Comparison of ENCODE assay signal across 14 cellular contexts in genomic region chr20:32798046-32798985, GRCh38.
"Had no signal": no experiment of that assay in that cellular context is flagged by ENCODE, and none has a peak within 500 bp of the region (broad histone marks: within the 10 kb centered on the region; RNA-seq: fewer than 3 reads in every experiment).

No MANE protein-coding gene starts in this region.

- H3K4me3 ChIP-seq: ascending aorta, heart right ventricle, left lung, mucosa of descending colon, vagina had no signal

- H3K4me1 ChIP-seq: ascending aorta, left lung had no signal

- H3K36me3 Mint-ChIP-seq: activated CD4-positive, alpha-beta memory T cell treated with anti-CD3 and anti-CD28 coated beads for 36 hours; natural killer cell treated with Interleukin-12 subunit alpha and Interleukin-12 subunit beta and Interleukin-15 and Interleukin-18, amount 100 ng/mL, for 72 hours had no signal

- H3K9me3 Mint-ChIP-seq: activated CD4-positive, alpha-beta memory T cell treated with anti-CD3 and anti-CD28 coated beads for 36 hours; natural killer cell treated with Interleukin-12 subunit alpha and Interleukin-12 subunit beta and Interleukin-15 and Interleukin-18, amount 100 ng/mL, for 72 hours; stimulated activated naive CD8-positive, alpha-beta T cell treated with anti-CD3 and anti-CD28 coated beads, Interleukin-15, amount 100 ng/mL, for 72 hours had no signal

- H3K9me3 ChIP-seq: ascending aorta, heart right ventricle, left lung, mucosa of descending colon, vagina had no signal

- ATAC-seq: heart right ventricle; left lung; mucosa of descending colon; natural killer cell treated with Interleukin-12 subunit alpha and Interleukin-12 subunit beta and Interleukin-15 and Interleukin-18, amount 100 ng/mL, for 72 hours; stimulated activated naive CD8-positive, alpha-beta T cell treated with anti-CD3 and anti-CD28 coated beads, Interleukin-15, amount 100 ng/mL, for 72 hours had no signal

- H3K27me3 Mint-ChIP-seq: activated CD4-positive, alpha-beta memory T cell treated with anti-CD3 and anti-CD28 coated beads for 36 hours; natural killer cell treated with Interleukin-12 subunit alpha and Interleukin-12 subunit beta and Interleukin-15 and Interleukin-18, amount 100 ng/mL, for 72 hours; stimulated activated naive CD8-positive, alpha-beta T cell treated with anti-CD3 and anti-CD28 coated beads, Interleukin-15, amount 100 ng/mL, for 72 hours had no signal

- H3K27me3 ChIP-seq: ascending aorta, heart right ventricle, left lung, vagina had no signal

- FAIRE-seq: endothelial cell of umbilical vein, frontal cortex, islet of Langerhans had no signal

- H3K27ac ChIP-seq: ascending aorta, heart right ventricle, left lung, vagina had no signal

- DNase-seq: activated CD4-positive, alpha-beta memory T cell treated with anti-CD3 and anti-CD28 coated beads for 36 hours; activated T-cell treated with anti-CD3 and anti-CD28 coated beads, Interleukin-2, amount 50 U/mL, for 48 hours; heart right ventricle; left lung; mucosa of descending colon; stimulated activated CD4-positive, alpha-beta T cell treated with anti-CD3 and anti-CD28 coated beads, Interleukin-4, amount 100 ng/mL, for 1 hour; stimulated activated CD8-positive, alpha-beta memory T cell treated with anti-CD3 and anti-CD28 coated beads, Interleukin-4, amount 100 ng/mL, for 48 hours; stimulated activated naive CD8-positive, alpha-beta T cell treated with anti-CD3 and anti-CD28 coated beads, Interleukin-15, amount 100 ng/mL, for 72 hours had no signal

- H3K36me3 ChIP-seq: vagina had no signal

- H3K4me3 Mint-ChIP-seq: activated CD4-positive, alpha-beta memory T cell treated with anti-CD3 and anti-CD28 coated beads for 36 hours; natural killer cell treated with Interleukin-12 subunit alpha and Interleukin-12 subunit beta and Interleukin-15 and Interleukin-18, amount 100 ng/mL, for 72 hours; stimulated activated naive CD8-positive, alpha-beta T cell treated with anti-CD3 and anti-CD28 coated beads, Interleukin-15, amount 100 ng/mL, for 72 hours had no signal

- H3K27ac Mint-ChIP-seq: activated CD4-positive, alpha-beta memory T cell treated with anti-CD3 and anti-CD28 coated beads for 36 hours; natural killer cell treated with Interleukin-12 subunit alpha and Interleukin-12 subunit beta and Interleukin-15 and Interleukin-18, amount 100 ng/mL, for 72 hours had no signal
